Comparison of ENCODE assay signal across 1 cellular context in genomic region chr4:48269861-48270515, GRCh38.
A peak's percentile ranks its signal among the peaks of the same experiment; 100 is the strongest.
TF ChIP-seq lines count a peak whose summit lies in the region.

No MANE protein-coding gene starts in this region.

TF ChIP-seq in HepG2, 621 proteins besides CTCF, POLR2A, EP300 and RAD21 (continued from another document and continues in another):
- TF ChIP-seq THAP9 (CRISPR knock-in tag; IDR thresholded peaks at IDR 0.05; ENCODE audit: borderline replicate concordance) (0 out of 2 replicates have a peak, but pooled peaks have one; percentile 21), POGK (CRISPR knock-in tag; conservative IDR thresholded peaks at IDR 0.05) (0 out of 2 replicates have a peak, but pooled peaks have one; percentile 36), MXD1 (CRISPR knock-in tag; IDR thresholded peaks at IDR 0.05) (0 out of 2 replicates have a peak, but pooled peaks have one; percentile 9), ZNF580 (CRISPR knock-in tag; IDR thresholded peaks at IDR 0.05; ENCODE audit: borderline replicate concordance, low read depth) (peak; percentile 43; the same call in 1 of the 2 replicates), SRSF1 (optimal IDR thresholded peaks at IDR 0.05; ENCODE audit: low read depth, low read length) (peak; percentile 45), TFDP2 (CRISPR knock-in tag; IDR thresholded peaks at IDR 0.05) (0 out of 2 replicates have a peak, but pooled peaks have one; percentile 21), ZMAT3 (CRISPR knock-in tag; conservative IDR thresholded peaks at IDR 0.05) (no peak), ZBED4 (CRISPR knock-in tag; IDR thresholded peaks at IDR 0.05; ENCODE audit: borderline replicate concordance) (peak; percentile 50; the same call in 1 of the 2 replicates), NRL (CRISPR knock-in tag; IDR thresholded peaks at IDR 0.05; ENCODE audit: borderline replicate concordance) (0 out of 2 replicates have a peak, but pooled peaks have one; percentile 17), GATA4 (IDR thresholded peaks at IDR 0.05; ENCODE audit: borderline replicate concordance, low read depth) (no peak), RFXAP (CRISPR knock-in tag; IDR thresholded peaks at IDR 0.05; ENCODE audit: borderline replicate concordance) (0 out of 2 replicates have a peak, but pooled peaks have one; percentile 29), ZNF317 (CRISPR knock-in tag; IDR thresholded peaks at IDR 0.05) (0 out of 2 replicates have a peak, but pooled peaks have one; percentile 2), ZNF501 (CRISPR knock-in tag; IDR thresholded peaks at IDR 0.05) (0 out of 2 replicates have a peak, but pooled peaks have one; percentile 39), PAXIP1 (CRISPR knock-in tag; conservative IDR thresholded peaks at IDR 0.05) (peak; percentile 18; the same call in 1 of the 2 replicates), ZNF749 (CRISPR knock-in tag; IDR thresholded peaks at IDR 0.05; ENCODE audit: borderline replicate concordance) (no peak), HDAC2 (CRISPR knock-in tag; IDR thresholded peaks at IDR 0.05) (0 out of 2 replicates have a peak, but pooled peaks have one; percentile 48), ZBTB2 (CRISPR knock-in tag; IDR thresholded peaks at IDR 0.05; ENCODE audit: low read depth) (no peak), ZNF777 (CRISPR knock-in tag; IDR thresholded peaks at IDR 0.05) (0 out of 2 replicates have a peak, but pooled peaks have one; percentile 17), GTF3A (CRISPR knock-in tag; conservative IDR thresholded peaks at IDR 0.05) (no peak), ZBTB20 (CRISPR knock-in tag; IDR thresholded peaks at IDR 0.05; ENCODE audit: borderline replicate concordance, low read depth) (0 out of 2 replicates have a peak, but pooled peaks have one; percentile 34), TEAD3 (CRISPR knock-in tag; optimal IDR thresholded peaks at IDR 0.05; ENCODE audit: borderline replicate concordance) (peak; percentile 26), KMT2B (CRISPR knock-in tag; IDR thresholded peaks at IDR 0.05) (0 out of 2 replicates have a peak, but pooled peaks have one; percentile 30), ZNF704 (CRISPR knock-in tag; IDR thresholded peaks at IDR 0.05; ENCODE audit: borderline replicate concordance) (0 out of 2 replicates have a peak, but pooled peaks have one; percentile 37), ZEB1 (IDR thresholded peaks at IDR 0.05; ENCODE audit: insufficient replicate concordance, low read depth) (peak; percentile 13), ZNF142 (CRISPR knock-in tag; IDR thresholded peaks at IDR 0.05) (0 out of 2 replicates have a peak, but pooled peaks have one; percentile 32), ZNF75D (CRISPR knock-in tag; IDR thresholded peaks at IDR 0.05; ENCODE audit: borderline replicate concordance) (no peak), RXRA (CRISPR knock-in tag; IDR thresholded peaks at IDR 0.05) (0 out of 2 replicates have a peak, but pooled peaks have one; percentile 16)
